In the genomic region with DNA sequence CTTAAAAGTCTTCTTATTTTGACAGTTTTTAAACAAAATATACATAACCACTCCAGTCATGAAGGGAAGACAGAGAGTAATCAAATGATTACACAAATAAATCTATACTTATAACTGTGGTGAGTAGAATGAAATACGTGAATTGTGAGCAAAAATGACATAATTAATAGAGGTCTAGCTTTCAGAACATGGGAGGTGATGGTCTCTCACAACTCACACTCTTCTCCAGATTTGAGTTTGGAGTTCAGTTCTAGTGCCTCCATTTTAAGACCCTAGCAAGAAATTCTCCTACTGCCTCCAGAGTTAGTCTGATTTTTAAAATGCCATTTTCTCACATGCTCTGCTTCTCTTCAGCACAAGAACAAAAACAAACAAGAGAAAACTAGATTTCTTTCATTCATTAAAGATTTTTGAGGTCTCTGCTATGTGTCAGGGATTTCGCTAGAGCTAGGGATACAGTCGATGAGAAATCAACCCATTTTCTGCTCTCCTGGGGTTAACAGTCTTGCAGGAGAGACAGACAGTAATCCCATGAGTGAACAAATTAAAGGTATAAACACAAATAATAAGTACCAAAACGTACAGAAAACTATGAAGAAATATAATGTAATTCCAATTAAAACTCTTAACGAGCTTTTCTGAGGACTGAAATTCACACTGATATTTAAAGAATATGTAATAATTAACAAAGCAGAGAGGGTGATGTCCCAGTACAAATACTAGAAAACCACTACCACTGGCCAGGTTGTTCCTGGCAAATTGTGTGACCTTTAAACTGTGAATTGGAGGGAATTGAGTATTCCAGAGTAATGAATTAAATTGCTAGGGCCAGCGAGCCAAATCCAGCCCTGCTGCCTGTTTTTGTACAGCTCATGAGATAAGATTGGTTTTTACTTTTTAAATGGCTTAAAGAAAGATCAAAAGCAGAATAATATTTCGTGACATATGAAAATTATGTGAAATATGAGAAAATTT, we compare ENCODE assay signal across 20 cellular contexts. TPM values are rescaled to one million over a fixed set of nuclear protein-coding genes. Genes with fewer than 3 reads are reported as not detected.
"Had no signal": no experiment of that assay in that cellular context is flagged by ENCODE, and none has a peak within 500 bp of the region (broad histone marks: within the 10 kb centered on the region; RNA-seq: fewer than 3 reads in every experiment).

No MANE protein-coding gene starts in this region.

- H3K27ac ChIP-seq: dorsolateral prefrontal cortex, heart right ventricle, neutrophil had no signal

- ATAC-seq: esophagus mucosa; heart right ventricle; naive thymus-derived CD8-positive, alpha-beta T cell had no signal

- H3K9me3 ChIP-seq: heart right ventricle, neutrophil had no signal

- H3K4me3 ChIP-seq: dorsolateral prefrontal cortex, heart right ventricle, smooth muscle cell had no signal

- DNase-seq: cortex of kidney; dorsolateral prefrontal cortex; effector memory CD4-positive, alpha-beta T cell; heart right ventricle; islet precursor cell; mammary epithelial cell; naive thymus-derived CD8-positive, alpha-beta T cell; posterior cingulate gyrus; stimulated activated CD4-positive, alpha-beta T cell treated with anti-CD3 and anti-CD28 coated beads, Interleukin-2, amount 100 ng/mL, for 48 hours; stimulated activated naive CD4-positive, alpha-beta T cell treated with Interleukin-2 at 50 U/mL for 16 hours had no signal

- H3K36me3 ChIP-seq: heart right ventricle, neutrophil had no signal

RNA-seq across cellular contexts. Expression of gene HTR4, which starts 27.1 kb away (rescaled TPM):
- total RNA-seq: chondrocyte; fibroblast of lung; glomerular endothelial cell; mammary epithelial cell; mononuclear cell; naive thymus-derived CD8-positive, alpha-beta T cell; osteoblast; pulmonary artery endothelial cell had no signal
- polyA plus RNA-seq: fibroblast of lung; mammary epithelial cell; naive thymus-derived CD8-positive, alpha-beta T cell; neural cell; smooth muscle cell had no signal
